ENCODE assay signal across 35 cellular contexts in genomic region chr1:45221716-45222115, GRCh38. TPM values are rescaled to one million over a fixed set of nuclear protein-coding genes. Genes with fewer than 3 reads are reported as not detected.
DNase-seq lines count a peak whose midpoint lies in the region; ATAC-seq, FAIRE-seq and TF ChIP-seq lines count a peak whose summit lies in the region.
"Had no signal": no experiment of that assay in that cellular context is flagged by ENCODE, and none has a peak within 500 bp of the region (broad histone marks: within the 10 kb centered on the region; RNA-seq: fewer than 3 reads in every experiment).

No MANE protein-coding gene starts in this region.

- no peak overlapping the region for H3K4ac ChIP-seq in H1 (replicated peaks; ENCODE audit: insufficient read length, low read depth, low read length)

- H2BK5ac ChIP-seq in H1 (ENCODE audit: low read depth, low read length), result no peak overlapping the region

- no peaks in the 10 kb centered on the region for H3K79me1 ChIP-seq in H1 (ENCODE audit: low read depth, low read length)

- no peak for TF ChIP-seq EP300 in H1 (IDR thresholded peaks at IDR 0.05; ENCODE audit: borderline replicate concordance in 1 of 2, low read depth in 2 of 2, low read length in 2 of 2)

- H3K4me3 ChIP-seq in H1 (ENCODE audit: extremely low read depth in 1 of 4, insufficient read depth in 2 of 4, low read depth in 3 of 4, low read length in 4 of 4), result no peak overlapping the region
- H3K4me3 ChIP-seq: dorsolateral prefrontal cortex, gastroesophageal sphincter, Peyer's patch had no signal

- TF ChIP-seq POLR2A in H1 (IDR thresholded peaks at IDR 0.05; ENCODE audit: control extremely low read depth in 1 of 2, low read depth in 2 of 2, low read length in 2 of 2), result no peak

- no peak overlapping the region for H3K9ac ChIP-seq in H1 (replicated peaks in 1 of 4; ENCODE audit: extremely low read depth in 1 of 4, low read depth in 3 of 4, low read length in 3 of 4)

- no peak overlapping the region for H4K5ac ChIP-seq in H1 (ENCODE audit: insufficient read length, low read depth, low read length)

- no peak overlapping the region for H3K4me2 ChIP-seq in H1 (ENCODE audit: insufficient read depth in 1 of 2, low read depth in 2 of 2, low read length in 2 of 2)

- H3K56ac ChIP-seq in H1 (replicated peaks; ENCODE audit: insufficient read length, low read depth, low read length), result no peak overlapping the region

- H3K23ac ChIP-seq in H1 (ENCODE audit: insufficient read length), result no peak overlapping the region

- H3K18ac ChIP-seq in H1 (ENCODE audit: extremely low read depth, low read length), result no peak overlapping the region

- H3K36me3 ChIP-seq in H1 (ENCODE audit: control insufficient read depth in 2 of 4, insufficient read depth in 4 of 4, low read length in 3 of 4), result no peaks in the 10 kb centered on the region
- H3K36me3 ChIP-seq: gastroesophageal sphincter, neutrophil, Peyer's patch had no signal

- H3K4me1 ChIP-seq in H1 (replicated peaks in 1 of 4; ENCODE audit: control insufficient read depth in 3 of 4, insufficient read depth in 4 of 4, low read length in 3 of 4), result no peaks in the 10 kb centered on the region
- H3K4me1 ChIP-seq: gastroesophageal sphincter, Peyer's patch had no signal

- H3K79me2 ChIP-seq in H1 (ENCODE audit: control insufficient read depth in 1 of 2, insufficient read depth in 2 of 2, low read length in 2 of 2), result no peaks in the 10 kb centered on the region

- no peaks in the 10 kb centered on the region for H4K20me1 ChIP-seq in H1 (replicated peaks in 1 of 2; ENCODE audit: control insufficient read depth in 1 of 2, insufficient read depth in 2 of 2, low read length in 2 of 2)

- no peak overlapping the region for H3K27ac ChIP-seq in RWPE1
- no peak overlapping the region for H3K27ac ChIP-seq in H1 (ENCODE audit: low read depth, low read length)
- H3K27ac ChIP-seq: dorsolateral prefrontal cortex, epithelial cell of prostate, gastroesophageal sphincter, neutrophil, Peyer's patch had no signal

- H3K27ac Mint-ChIP-seq in T-helper 17 cell, result no peak overlapping the region
- H3K27ac Mint-ChIP-seq: activated CD4-positive, alpha-beta memory T cell treated with anti-CD3 and anti-CD28 coated beads for 36 hours; activated naive CD8-positive, alpha-beta T cell; mesothelial cell of epicardium; naive B cell; progenitor cell of endocrine pancreas had no signal

- H3K36me3 Mint-ChIP-seq in T-helper 17 cell (ENCODE audit: low read depth), result no peaks in the 10 kb centered on the region
- H3K36me3 Mint-ChIP-seq: activated CD4-positive, alpha-beta memory T cell treated with anti-CD3 and anti-CD28 coated beads for 36 hours; mesothelial cell of epicardium; naive B cell had no signal

- no peak for ATAC-seq in T-helper 17 cell
- ATAC-seq: activated CD4-positive, CD25-positive, alpha-beta regulatory T cell treated with anti-CD3 and anti-CD28 coated beads, Interleukin-2, amount 50 U/mL, for 24 hours; gastroesophageal sphincter; sciatic nerve had no signal

- no peaks in the 10 kb centered on the region for H3K4me1 Mint-ChIP-seq in T-helper 17 cell
- H3K4me1 Mint-ChIP-seq: mesothelial cell of epicardium, naive B cell had no signal

- peak; percentile 66 for DNase-seq in ELR (ENCODE audit: low read depth)
- DNase-seq in RWPE1 (ENCODE audit: low spot score), result peak; percentile 19
- no peak for DNase-seq in H1 (ENCODE audit: low read depth in 1 of 2, low spot score in 2 of 2)
- peak; percentile 12 for DNase-seq in iPS-NIHi7 (ENCODE audit: extremely low spot score)
- no peak for DNase-seq in OCI-M1 (lab: John Stamatoyannopoulos, UW)
- DNase-seq in T-helper 17 cell, result no peak
- no peak for DNase-seq in iPS-NIHi11 (ENCODE audit: low spot score)
- DNase-seq in SIG-M5 (lab: John Stamatoyannopoulos, UW), result no peak
- DNase-seq: activated CD4-positive, alpha-beta memory T cell treated with anti-CD3 and anti-CD28 coated beads for 36 hours; activated CD8-positive, alpha-beta memory T cell treated with anti-CD3 and anti-CD28 coated beads, Interleukin-2, amount 50 U/mL, for 48 hours; aorta; C1 segment of cervical spinal cord; COR-L47; DND-41; dorsolateral prefrontal cortex; hypothalamus; naive B cell; NCI-H1105; NCI-H187 treated with DMSO at 0.1 percent for 48 hours; NCI-H526; NK-92 treated with Interleukin-12 subunit alpha and Interleukin-12 subunit beta, amount 100 ng/mL, for 24 hours; Peyer's patch; stimulated activated naive CD4-positive, alpha-beta T cell had no signal

- no peak for FAIRE-seq in H1 (lab: Jason Lieb, UNC)
- FAIRE-seq: GM12892, H54, keratinocyte, TTC549 had no signal

- 0 out of 2 replicates have a peak overlapping the region, but pooled peaks have one; percentile 15 for H2AFZ ChIP-seq in H1 (ENCODE audit: low read length)

- H3K9me3 ChIP-seq in H1 (ENCODE audit: insufficient read depth in 2 of 2, low read depth in 1 of 2, low read length in 1 of 2) (no peaks in the 10 kb centered on the region), T-helper 17 cell (ENCODE audit: control insufficient read depth, low read length, poor library complexity, severe bottlenecking) (no peaks in the 10 kb centered on the region)
- H3K9me3 ChIP-seq: gastroesophageal sphincter, neutrophil, Peyer's patch had no signal

- TF ChIP-seq RAD21 in H1 (IDR thresholded peaks at IDR 0.05 in 1 of 2, conservative IDR thresholded peaks at IDR 0.05 in 1 of 2; ENCODE audit: low read depth in 2 of 2, low read length in 2 of 2), result no peak

- H2BK15ac ChIP-seq in H1 (ENCODE audit: low read length), result no peak overlapping the region

- no peak overlapping the region for H4K91ac ChIP-seq in H1 (replicated peaks; ENCODE audit: insufficient read length, low read length)

- no peak overlapping the region for H2BK120ac ChIP-seq in H1 (replicated peaks; ENCODE audit: low read depth, low read length)

- no peaks in the 10 kb centered on the region for H3K27me3 ChIP-seq in H1 (replicated peaks in 1 of 4; ENCODE audit: control insufficient read depth in 3 of 4, extremely low read depth in 1 of 4, insufficient read depth in 3 of 4, low read length in 3 of 4)
- H3K27me3 ChIP-seq: dorsolateral prefrontal cortex, Peyer's patch had no signal

- H3K4me3 Mint-ChIP-seq in T-helper 17 cell, result no peak overlapping the region
- H3K4me3 Mint-ChIP-seq: activated CD4-positive, alpha-beta memory T cell treated with anti-CD3 and anti-CD28 coated beads for 36 hours; activated naive CD8-positive, alpha-beta T cell; mesothelial cell of epicardium; naive B cell had no signal

- no peak overlapping the region for H2BK12ac ChIP-seq in H1 (ENCODE audit: low read depth, low read length)

- WGBS in H1 (ENCODE audit: extremely low coverage in 1 of 2, insufficient coverage in 1 of 2, insufficient read length in 1 of 2, insufficient replicate concordance in 2 of 2, low coverage in 1 of 2, low lambda C conversion rate in 2 of 2, missing lambda C conversion rate in 1 of 2), 2 experiments, result 80% methylated on average over 4 of the region's 4 CpGs; no CpG with 5 or more reads in 1 of the 2 experiments

- CTCF ChIA-PET in RWPE1 (lab: Yijun Ruan, JAX), result interaction anchor here (0.6 kb wide), 1 partner anchor 1560 kb away, joined by 3 read pairs; no protein-coding TSS in a partner anchor
- CTCF ChIA-PET in H1 (lab: Charles Lee; ENCODE audit: partially characterized antibody), result interaction anchor here (0.6 to 1.4 kb wide), 3 partner anchors 92 to 208 kb away, joined by 3 to 6 read pairs (median 3); no protein-coding TSS in a partner anchor

- H2AK5ac ChIP-seq in H1 (ENCODE audit: low read depth, low read length), result no peak overlapping the region

- no peaks in the 10 kb centered on the region; the same call in 1 of the 2 replicates for H3K23me2 ChIP-seq in H1 (ENCODE audit: low read depth, low read length)

- H2BK20ac ChIP-seq in H1 (ENCODE audit: low read length), result no peak overlapping the region

- H3K14ac ChIP-seq in H1 (ENCODE audit: insufficient read length), result no peak overlapping the region

- TF ChIP-seq CTCF in RWPE1 (conservative IDR thresholded peaks at IDR 0.05; ENCODE audit: low read depth), result no peak
- TF ChIP-seq CTCF in H1 (IDR thresholded peaks at IDR 0.05; ENCODE audit: control extremely low read depth in 1 of 3, insufficient read depth in 1 of 3, low read depth in 1 of 3, low read length in 3 of 3), result no peak

- no peak overlapping the region for H4K8ac ChIP-seq in H1 (ENCODE audit: extremely low read depth, insufficient read depth, low read length)

- H3K27me3 Mint-ChIP-seq in T-helper 17 cell, result peaks cover 15% of the 10 kb centered on the region
- H3K27me3 Mint-ChIP-seq: progenitor cell of endocrine pancreas had no signal

- POLR2A ChIA-PET in RWPE1 (lab: Yijun Ruan, JAX; ENCODE audit: low non-redundant PET) (no interaction called here), H1 (lab: Charles Lee; ENCODE audit: partially characterized antibody) (interaction anchor here (0.9 to 1.1 kb wide), 2 partner anchors 13 to 16 kb away, joined by 3 read pairs; partner anchors contain the start of gene ZSWIM5)

TF ChIP-seq in H1, 55 proteins besides CTCF, POLR2A, EP300 and RAD21:
- TF ChIP-seq TEAD4 (IDR thresholded peaks at IDR 0.05; ENCODE audit: low read depth, low read length) (no peak), USF2 (IDR thresholded peaks at IDR 0.05; ENCODE audit: low read length) (no peak), POLR2AphosphoS5 (IDR thresholded peaks at IDR 0.05; ENCODE audit: low read depth, low read length) (no peak), GABPA (IDR thresholded peaks at IDR 0.05; ENCODE audit: borderline replicate concordance, insufficient read depth, low read length) (no peak), ASH2L (IDR thresholded peaks at IDR 0.05; ENCODE audit: low read length) (no peak), RNF2 (IDR thresholded peaks at IDR 0.05; ENCODE audit: borderline replicate concordance, low read depth, low read length, missing control alignments, poor library complexity, severe bottlenecking) (no peak), CBX8 (IDR thresholded peaks at IDR 0.05; ENCODE audit: borderline replicate concordance, low read depth, low read length) (no peak)
TF ChIP-seq in H1: peak in this region for 0.

RNA-seq across cellular contexts. Expression of gene ZSWIM5, which starts 15.3 kb away (rescaled TPM):
- 2.4 and 2.5 TPM in 2 replicates for total RNA-seq in H1 (2021; fragmentation: NEBNext Ultra II Directional; extraction: Animal tissue kit (Norgen Biotek cat#: 25700))
- polyA plus RNA-seq in H1 (2011; rRNA removed), result 3.6 and 3.9 TPM in 2 replicates
- 2.9 TPM for polyA plus RNA-seq in H1 (2011; cell fraction: cytosol; rRNA removed)
- 4.1 TPM for polyA plus RNA-seq in H1 (2011; cell fraction: nucleus; rRNA removed)
- 1.9 to 2.8 TPM (median 2.4 TPM) in 4 replicates for polyA plus RNA-seq in H1 (2012, experiment 1 of 2)
- polyA plus RNA-seq in H1 (2012, experiment 2 of 2), result 0.77 TPM
- polyA plus RNA-seq in H1 (2013, experiment 1 of 2), result 0.87 TPM
- polyA plus RNA-seq in H1 (2013, experiment 2 of 2), result 0.63 TPM
- polyA minus RNA-seq in H1 (2011; rRNA and poly(A)+ RNA removed), result 5.2 and 5.4 TPM in 2 replicates
- polyA minus RNA-seq in H1 (2011; cell fraction: cytosol; rRNA and poly(A)+ RNA removed), result 2.1 TPM
- polyA minus RNA-seq in H1 (2011; cell fraction: nucleus; rRNA and poly(A)+ RNA removed), result 3.4 TPM
- total RNA-seq in T-helper 17 cell, result 1 to 10 TPM; 1.6 to 2.1 TPM

Comparison
In these comparisons a context has a peak if more than half of its experiments do, and no peak if none do; other contexts are left out.
1. DNase-seq: peak in ELR (single experiment), RWPE1 (single experiment) and iPS-NIHi7 (single experiment); none in H1 (0 of 2), OCI-M1 (single experiment), T-helper 17 cell (0 of 3), iPS-NIHi11 (single experiment) and SIG-M5 (single experiment).